ENCODE assay signal across 9 cellular contexts in the genomic region with DNA sequence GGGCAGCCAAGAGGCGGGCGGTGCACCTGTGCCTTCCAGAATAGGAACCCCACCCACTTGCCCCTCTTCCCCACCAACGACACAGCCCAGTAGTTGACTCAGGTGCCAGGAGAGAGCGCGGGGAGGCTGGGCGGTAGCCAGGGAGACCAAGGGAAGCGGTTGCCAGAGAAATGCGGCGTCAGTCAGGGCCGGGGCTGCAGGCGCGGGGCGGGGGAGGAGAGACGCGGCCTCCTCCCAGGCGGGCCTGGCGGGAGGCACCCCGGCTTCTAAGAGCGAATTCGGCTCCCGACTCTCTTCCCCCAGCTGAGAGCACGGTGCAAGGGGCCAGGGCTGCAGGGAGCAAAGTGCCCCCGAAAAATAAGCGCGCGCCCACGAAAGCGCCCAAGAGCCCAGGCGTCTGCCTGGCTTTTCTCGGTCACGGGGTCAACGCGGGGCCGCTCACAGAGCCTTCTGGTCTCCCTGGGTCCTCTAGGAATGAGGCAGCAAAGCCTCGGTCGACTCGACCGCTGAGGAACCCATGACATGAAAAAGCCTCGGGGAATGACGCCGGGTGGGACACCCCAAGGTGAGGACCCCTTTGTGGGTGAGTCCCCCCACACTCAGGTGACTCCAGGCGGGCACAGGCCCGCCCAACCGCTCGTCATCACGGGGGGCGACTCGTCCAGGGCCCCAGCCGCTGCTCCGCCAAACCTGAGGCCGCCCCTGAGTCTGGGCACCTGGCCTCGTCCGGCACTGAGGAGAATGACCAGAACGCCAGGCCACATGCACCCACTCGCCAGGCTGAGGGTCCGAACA. TPM values are rescaled to one million over a fixed set of nuclear protein-coding genes. Genes with fewer than 3 reads are reported as not detected.
DNase-seq lines count a peak whose midpoint lies in the region; ATAC-seq and TF ChIP-seq lines count a peak whose summit lies in the region.
"Had no signal": no experiment of that assay in that cellular context is flagged by ENCODE, and none has a peak within 500 bp of the region (broad histone marks: within the 10 kb centered on the region; RNA-seq: fewer than 3 reads in every experiment).

No MANE protein-coding gene starts in this region.

- peak overlapping the region; percentile 65 for H3K4me3 Mint-ChIP-seq in WTC11
- H3K4me3 Mint-ChIP-seq in Caco-2 (ENCODE audit: unreplicated experiment), result no peak overlapping the region

- H3K4me2 ChIP-seq in SK-N-SH, result peak overlapping the region; percentile 78; the same call in 1 of the 2 replicates
- H3K4me2 ChIP-seq: BLaER1 had no signal

- no peak for ATAC-seq in SK-N-SH treated with all-trans-retinoic acid at 6 μM for 48 hours
- ATAC-seq in WTC11, result peak; percentile 57

- H3K27me3 ChIP-seq in SK-N-SH (ENCODE audit: insufficient read depth) (no peaks in the 10 kb centered on the region), iPS DF 6.9 (ENCODE audit: control insufficient read depth, insufficient read depth, low read length) (peaks cover 21% of the 10 kb centered on the region), stomach (peaks cover 14 to 74% (median 61%) of the 10 kb centered on the region in 3 donors), WERI-Rb-1 (ENCODE audit: insufficient read depth, low read depth, severe bottlenecking) (no peaks in the 10 kb centered on the region), Caco-2 (replicated peaks; ENCODE audit: control insufficient read depth, insufficient read depth, low read length) (no peaks in the 10 kb centered on the region)
- H3K27me3 ChIP-seq: BLaER1 had no signal

- POLR2A ChIA-PET in SK-N-SH (lab: Yijun Ruan, JAX) (no interaction called here), WTC11 (lab: Charles Lee) (interaction anchor here (0.6 kb wide), 1 partner anchor 167 kb away, joined by 3 read pairs; no protein-coding TSS in a partner anchor), Caco-2 (lab: Charles Lee) (no interaction called here)

- DNase-seq in SK-N-SH, result no peak
- peak; percentile 62 for DNase-seq in WTC11 (ENCODE audit: low spot score)
- no peak for DNase-seq in iPS DF 6.9 (ENCODE audit: low read depth, low spot score)
- no peak for DNase-seq in stomach
- no peak for DNase-seq in WERI-Rb-1
- no peak for DNase-seq in mucosa of gallbladder (ENCODE audit: low spot score)
- DNase-seq in Caco-2, result no peak

- H3K4me1 ChIP-seq in SK-N-SH (ENCODE audit: control insufficient read depth in 1 of 2, insufficient read depth in 2 of 2, low read depth in 1 of 2, low read length in 1 of 2), result peaks cover 0 to 5% of the 10 kb centered on the region in 2 experiments; a peak in 1 of 4 replicates
- H3K4me1 ChIP-seq in iPS DF 6.9 (ENCODE audit: control insufficient read depth, insufficient read depth, low read length), result peaks cover 4% of the 10 kb centered on the region; the same call in 1 of the 2 replicates
- H3K4me1 ChIP-seq in stomach, result peaks cover 22 to 31% (median 26%) of the 10 kb centered on the region in 4 donors
- no peaks in the 10 kb centered on the region for H3K4me1 ChIP-seq in Caco-2

- no peaks in the 10 kb centered on the region for H4K20me1 ChIP-seq in SK-N-SH (ENCODE audit: insufficient read depth)
- H4K20me1 ChIP-seq: BLaER1 had no signal

- TF ChIP-seq RAD21 in SK-N-SH (IDR thresholded peaks at IDR 0.05; ENCODE audit: low read length), result no peak

- CTCF ChIA-PET in SK-N-SH (lab: Yijun Ruan, JAX), result interaction anchor here (1.1 kb wide), 2 partner anchors 8 to 116 kb away, joined by 3 read pairs; no protein-coding TSS in a partner anchor
- CTCF ChIA-PET in WTC11 (lab: Charles Lee), result interaction anchor here (0.7 to 1.6 kb wide), 6 partner anchors 24 to 543 kb away, joined by 3 to 5 read pairs (median 4); no protein-coding TSS in a partner anchor
- CTCF ChIA-PET in Caco-2 (lab: Charles Lee), result no interaction called here

- no peak overlapping the region for H3K9ac ChIP-seq in SK-N-SH
- H3K9ac ChIP-seq: BLaER1 had no signal

- H3K27ac ChIP-seq in SK-N-SH (ENCODE audit: low read depth in 2 of 2, low read length in 1 of 2) (no peak overlapping the region), iPS DF 6.9 (ENCODE audit: low read length) (no peak overlapping the region), stomach (no peak overlapping the region), WERI-Rb-1 (no peak overlapping the region)
- H3K27ac ChIP-seq: BLaER1 had no signal

- no TSS peak for BruUV-seq in Caco-2 (replicated peaks; lab: Mats Ljungman, UMichigan)

- H3K9me3 Mint-ChIP-seq in WTC11 (no peaks in the 10 kb centered on the region), Caco-2 (ENCODE audit: unreplicated experiment) (no peaks in the 10 kb centered on the region)

- H3K27me3 Mint-ChIP-seq in WTC11 (ENCODE audit: low read depth), result peaks cover 69% of the 10 kb centered on the region
- H3K27me3 Mint-ChIP-seq in Caco-2 (ENCODE audit: insufficient read depth, unreplicated experiment), result peaks cover 7% of the 10 kb centered on the region

- H3K36me3 ChIP-seq in SK-N-SH (replicated peaks in 1 of 2; ENCODE audit: control insufficient read depth in 1 of 2, insufficient read depth in 2 of 2, low read length in 1 of 2) (no peaks in the 10 kb centered on the region), iPS DF 6.9 (ENCODE audit: control insufficient read depth, insufficient read depth, low read length) (no peaks in the 10 kb centered on the region), stomach (no peaks in the 10 kb centered on the region), WERI-Rb-1 (no peaks in the 10 kb centered on the region), Caco-2 (ENCODE audit: control insufficient read depth, insufficient read depth, low read length) (no peaks in the 10 kb centered on the region)
- H3K36me3 ChIP-seq: BLaER1 had no signal

- WGBS in SK-N-SH (ENCODE audit: low lambda C conversion rate), result 91% methylated on average over 44 of the region's 56 CpGs
- WGBS in iPS DF 6.9 (ENCODE audit: insufficient coverage, insufficient read length), result no CpG with 5 or more reads among the region's 56 CpGs
- 14 to 25% (median 18%) methylated on average over 39 to 56 of the region's 56 CpGs for WGBS in stomach, 5 donors

- H3K36me3 Mint-ChIP-seq in WTC11 (no peaks in the 10 kb centered on the region), Caco-2 (ENCODE audit: insufficient read depth, unreplicated experiment) (no peaks in the 10 kb centered on the region)

- H3K9me2 ChIP-seq in SK-N-SH, result no peaks in the 10 kb centered on the region

- no peak overlapping the region; the same call in 1 of the 2 replicates for H2AFZ ChIP-seq in SK-N-SH (ENCODE audit: low read depth)

- H3K9me3 ChIP-seq in SK-N-SH, result no peaks in the 10 kb centered on the region
- no peaks in the 10 kb centered on the region for H3K9me3 ChIP-seq in iPS DF 6.9 (ENCODE audit: control insufficient read depth, insufficient read depth, low read length)
- peaks cover 0 to 5% (median 0%) of the 10 kb centered on the region in 4 donors for H3K9me3 ChIP-seq in stomach
- no peaks in the 10 kb centered on the region for H3K9me3 ChIP-seq in WERI-Rb-1 (ENCODE audit: severe bottlenecking)
- no peaks in the 10 kb centered on the region for H3K9me3 ChIP-seq in Caco-2

- TF ChIP-seq CTCF in SK-N-SH (IDR thresholded peaks at IDR 0.05) (no peak), WTC11 (IDR thresholded peaks at IDR 0.05) (no peak), stomach (IDR thresholded peaks at IDR 0.05) (no peak), WERI-Rb-1 (IDR thresholded peaks at IDR 0.05; ENCODE audit: low read depth, low read length) (no peak), Caco-2 (IDR thresholded peaks at IDR 0.05; ENCODE audit: insufficient read depth in 1 of 2, low read depth in 1 of 2, low read length in 1 of 2, severe bottlenecking in 1 of 2, unreplicated experiment in 1 of 2) (no peak)

- TF ChIP-seq EP300 in SK-N-SH (IDR thresholded peaks at IDR 0.05; ENCODE audit: borderline replicate concordance in 1 of 2, low read depth in 1 of 2, low read length in 1 of 2) (no peak), stomach (IDR thresholded peaks at IDR 0.05) (no peak)

- H3K4me1 Mint-ChIP-seq in WTC11 (peaks cover 19% of the 10 kb centered on the region), Caco-2 (ENCODE audit: low read depth, unreplicated experiment) (no peaks in the 10 kb centered on the region)

- H3K4me3 ChIP-seq in SK-N-SH (ENCODE audit: low read depth in 2 of 2, low read length in 1 of 2) (peak overlapping the region in 1 of 2 experiments; percentile 52; a peak in 2 of 4 replicates), iPS DF 6.9 (ENCODE audit: low read length) (peak overlapping the region; percentile 11; the same call in 1 of the 2 replicates), stomach (peak overlapping the region; percentile 50 to 71 (median 59)), WERI-Rb-1 (ENCODE audit: low read depth, low read length) (no peak overlapping the region), Caco-2 (ENCODE audit: low read depth, low read length) (no peak overlapping the region)
- H3K4me3 ChIP-seq: BLaER1 had no signal

- H3F3A ChIP-seq in SK-N-SH (replicated peaks; ENCODE audit: insufficient read depth), result no peaks in the 10 kb centered on the region

- no peak overlapping the region for H3K27ac Mint-ChIP-seq in WTC11
- no peak overlapping the region for H3K27ac Mint-ChIP-seq in Caco-2 (ENCODE audit: unreplicated experiment)

- no peaks in the 10 kb centered on the region for H3K79me2 ChIP-seq in SK-N-SH (ENCODE audit: insufficient read depth)

- TF ChIP-seq POLR2A in stomach (IDR thresholded peaks at IDR 0.05), result no peak

- intact Hi-C loops in stomach (cut with DNase I; ENCODE audit: low total_unique reads) (loop anchor here (10.0 kb wide), 1 partner anchor 62 kb away; no protein-coding TSS in a partner anchor), Caco-2 (cut with micrococcal nuclease; ENCODE audit: unreplicated experiment) (no loop called here)

TF ChIP-seq in SK-N-SH, 30 proteins besides CTCF, POLR2A, EP300 and RAD21:
- no peak for TF ChIP-seq GATA2 (CRISPR knock-in tag; IDR thresholded peaks at IDR 0.05)
- no peak for TF ChIP-seq TEAD4 (IDR thresholded peaks at IDR 0.05; ENCODE audit: borderline replicate concordance, insufficient read depth)
- TF ChIP-seq MXI1 (IDR thresholded peaks at IDR 0.05; ENCODE audit: low read depth, low read length), result no peak
- no peak for TF ChIP-seq ELF1 (IDR thresholded peaks at IDR 0.05)
TF ChIP-seq in SK-N-SH: peak in this region for 0.

TF ChIP-seq in SK-N-SH treated with all-trans-retinoic acid at 6 μM for 48 hours, 23 proteins besides CTCF, POLR2A, EP300 and RAD21 (continues in another document):
- TF ChIP-seq BACH2 (CRISPR knock-in tag; IDR thresholded peaks at IDR 0.05; ENCODE audit: borderline replicate concordance) (no peak), ARNTL (CRISPR knock-in tag; IDR thresholded peaks at IDR 0.05; ENCODE audit: borderline replicate concordance, low read depth) (no peak), ISL1 (CRISPR knock-in tag; IDR thresholded peaks at IDR 0.05) (no peak)

TF ChIP-seq in WTC11, 78 proteins besides CTCF, POLR2A, EP300 and RAD21 (continues in another document):
- TF ChIP-seq TP53 (CRISPR knock-in tag; IDR thresholded peaks at IDR 0.05), result no peak

RNA-seq across cellular contexts. Expression of gene CPEB1, which starts 0.7 kb away (rescaled TPM):
- 2.6 and 3.1 TPM in 2 replicates for polyA plus RNA-seq in SK-N-SH (2012; rRNA removed)
- 1.1 and 1.5 TPM in 2 replicates for polyA plus RNA-seq in SK-N-SH (2012; cell fraction: cytosol; rRNA removed)
- 9.0 and 10.5 TPM in 2 replicates for polyA plus RNA-seq in SK-N-SH (2012; cell fraction: nucleus; rRNA removed)
- 2.5 to 3.9 TPM (median 3.2 TPM) in 3 replicates for total RNA-seq in WTC11 (2021)
- 1 to 10 TPM in 3 of 5 donors, not detected in 2; 1.1 to 6.4 (median 1.2) TPM for total RNA-seq in stomach
- polyA plus RNA-seq in stomach, result 1 to 10 TPM; 1.2 to 2.2 (median 1.7) TPM
- total RNA-seq in mucosa of gallbladder, result 4.8 TPM
- total RNA-seq in Caco-2 (2022), result 0.82 and 1.6 TPM in 2 replicates

Comparison
In these comparisons a context has a peak if more than half of its experiments do, and no peak if none do; other contexts are left out.
1. H3K4me3 ChIP-seq: peak in iPS DF 6.9 (single experiment) and stomach (4 of 4); none in WERI-Rb-1 (single experiment) and Caco-2 (single experiment).